10 cellular contexts compared by ENCODE assay signal in genomic region chr9:120610975-120611689, GRCh38. TPM values are rescaled to one million over a fixed set of nuclear protein-coding genes. Genes with fewer than 3 reads are reported as not detected.
DNase-seq lines count a peak whose midpoint lies in the region; ATAC-seq, FAIRE-seq and TF ChIP-seq lines count a peak whose summit lies in the region.
"Had no signal": no experiment of that assay in that cellular context is flagged by ENCODE, and none has a peak within 500 bp of the region (broad histone marks: within the 10 kb centered on the region; RNA-seq: fewer than 3 reads in every experiment).

No MANE protein-coding gene starts in this region.

- RAD21 ChIA-PET in GM12878 (lab: Charles Lee; ENCODE audit: unreplicated experiment), result no interaction called here

- peak; percentile 32 for TF ChIP-seq CTCF in GM06990 (IDR thresholded peaks at IDR 0.05; ENCODE audit: insufficient read depth, low read length, poor library complexity, severe bottlenecking)
- TF ChIP-seq CTCF in GM12878 (IDR thresholded peaks at IDR 0.05 in 2 of 3, conservative IDR thresholded peaks at IDR 0.05 in 1 of 3; ENCODE audit: control insufficient read depth in 2 of 3, extremely low read depth in 1 of 3, insufficient read depth in 1 of 3, low read depth in 3 of 3, low read length in 3 of 3), result peak in 2 of 3 experiments; percentile 13 to 15; a peak in 1 of 6 replicates
- TF ChIP-seq CTCF in lower lobe of right lung (IDR thresholded peaks at IDR 0.05), result peak; percentile 12
- TF ChIP-seq CTCF in adrenal gland (IDR thresholded peaks at IDR 0.05), result peak in 2 of 6 experiments; percentile 17 to 24

- H3K4me3 ChIP-seq in GM06990 (replicated peaks; ENCODE audit: low read depth, low read length), result no peak overlapping the region
- H3K4me3 ChIP-seq in GM12878, result no peak overlapping the region
- no peak overlapping the region for H3K4me3 ChIP-seq in lower lobe of right lung
- no peak overlapping the region for H3K4me3 ChIP-seq in adrenal gland

- H3K36me3 ChIP-seq in GM06990 (ENCODE audit: control insufficient read depth, insufficient read depth, low read length) (no peaks in the 10 kb centered on the region), GM12878 (ENCODE audit: control insufficient read depth in 2 of 2, insufficient read depth in 2 of 2, low read length in 1 of 2) (no peaks in the 10 kb centered on the region), lower lobe of right lung (peaks cover 43% of the 10 kb centered on the region), adrenal gland (replicated peaks in 1 of 2) (no peaks in the 10 kb centered on the region)

- no peak overlapping the region for H3K9ac ChIP-seq in GM12878 (ENCODE audit: control insufficient read depth, insufficient read depth, low read length)

- no peaks in the 10 kb centered on the region for H3K79me2 ChIP-seq in GM12878 (ENCODE audit: control insufficient read depth, insufficient read depth, low read length)

- TF ChIP-seq RAD21 in GM12878 (IDR thresholded peaks at IDR 0.05; ENCODE audit: insufficient read depth, low read depth, low read length), result no peak

- no peak for FAIRE-seq in GM12878 (lab: Jason Lieb, UNC)

- POLR2A ChIA-PET in GM12878 (lab: Charles Lee), result interaction anchor here (0.6 kb wide), 1 partner anchor 221 kb away, joined by 5 read pairs; no protein-coding TSS in a partner anchor

- ATAC-seq in GM12878 (peak; percentile 73), lower lobe of right lung (no peak), GM18858 (IDR thresholded peaks at IDR 0.05; ENCODE audit: unreplicated experiment) (no peak)
- ATAC-seq: T-helper 17 cell had no signal

- SMC1A ChIA-PET in GM12878 (lab: Charles Lee; ENCODE audit: uncharacterized antibody, unreplicated experiment), result interaction anchor here (1.6 kb wide), 1 partner anchor 111 kb away, joined by 3 read pairs; no protein-coding TSS in a partner anchor

- BruUV-seq in GM12878 (replicated peaks; lab: Mats Ljungman, UMichigan), result no TSS peak

- no peak for DNase-seq in GM06990 (ENCODE audit: extremely low read depth, insufficient read length)
- DNase-seq in LHCN-M2 (ENCODE audit: low read depth), result peak; percentile 36
- DNase-seq in GM12878 (ENCODE audit: low read depth, low spot score), result no peak
- DNase-seq in lower lobe of right lung, result no peak
- DNase-seq in NCI-H510A treated with DMSO at 0.1 percent for 48 hours (lab: John Stamatoyannopoulos, UW), result no peak
- DNase-seq in cerebellar cortex (ENCODE audit: low spot score), result no peak
- DNase-seq in adrenal gland, result no peak
- DNase-seq: NCI-H1417 treated with DMSO at 0.1 percent for 48 hours, T-helper 17 cell had no signal

- no peaks in the 10 kb centered on the region for H4K20me1 ChIP-seq in GM12878 (ENCODE audit: control insufficient read depth, insufficient read depth)

- no peak for TF ChIP-seq EP300 in GM12878 (IDR thresholded peaks at IDR 0.05; ENCODE audit: borderline replicate concordance in 1 of 2, control insufficient read depth in 1 of 2, low read depth in 2 of 2, low read length in 2 of 2)

- in situ Hi-C loops in GM12878 (cut with MboI), result no loop called here

- no peak overlapping the region for H3K4me2 ChIP-seq in GM12878 (ENCODE audit: control insufficient read depth, insufficient read depth)

- TF ChIP-seq POLR2A in GM12878 (IDR thresholded peaks at IDR 0.05; ENCODE audit: low read depth, low read length) (no peak), adrenal gland (IDR thresholded peaks at IDR 0.05) (no peak)

- CTCF ChIA-PET in GM12878 (lab: Yijun Ruan, JAX), result interaction anchor here (1.2 to 3.1 kb wide), 3 partner anchors 9 to 11 kb away, joined by 5 to 13 read pairs (median 6); no protein-coding TSS in a partner anchor

- intact Hi-C loops in GM12878 (cut with micrococcal nuclease; ENCODE audit: unreplicated experiment), result no loop called here
- intact Hi-C loops in lower lobe of right lung (cut with DNase I), result no loop called here
- intact Hi-C loops in adrenal gland (cut with DNase I), result no loop called here

- no peaks in the 10 kb centered on the region for H3K27me3 ChIP-seq in GM06990 (replicated peaks; ENCODE audit: control insufficient read depth, insufficient read depth, low read length)
- H3K27me3 ChIP-seq in GM12878 (replicated peaks in 1 of 2; ENCODE audit: control insufficient read depth in 2 of 2, insufficient read depth in 2 of 2, low read length in 1 of 2), result no peaks in the 10 kb centered on the region
- no peaks in the 10 kb centered on the region for H3K27me3 ChIP-seq in lower lobe of right lung (ENCODE audit: low read depth)
- H3K27me3 ChIP-seq in adrenal gland, result no peaks in the 10 kb centered on the region

- no peaks in the 10 kb centered on the region for H3K9me3 ChIP-seq in GM12878 (replicated peaks; ENCODE audit: control insufficient read depth, insufficient read depth, low read length)
- H3K9me3 ChIP-seq in lower lobe of right lung, result no peaks in the 10 kb centered on the region
- no peaks in the 10 kb centered on the region for H3K9me3 ChIP-seq in adrenal gland (replicated peaks in 1 of 3)

- H3K4me1 ChIP-seq in GM12878 (ENCODE audit: control insufficient read depth, insufficient read depth, low read length), result no peaks in the 10 kb centered on the region
- no peaks in the 10 kb centered on the region for H3K4me1 ChIP-seq in lower lobe of right lung
- H3K4me1 ChIP-seq in adrenal gland (replicated peaks in 1 of 2), result no peaks in the 10 kb centered on the region

- H2AFZ ChIP-seq in GM12878 (ENCODE audit: control insufficient read depth, low read depth, low read length), result no peak overlapping the region

- H3K27ac ChIP-seq in GM12878 (ENCODE audit: control insufficient read depth, insufficient read depth) (no peak overlapping the region), lower lobe of right lung (no peak overlapping the region), adrenal gland (no peak overlapping the region)

TF ChIP-seq in GM12878, 131 proteins besides CTCF, POLR2A, EP300 and RAD21 (continues in another document):
- no peak for TF ChIP-seq PAX5 (IDR thresholded peaks at IDR 0.05; ENCODE audit: borderline replicate concordance, low read depth, low read length)
- no peak for TF ChIP-seq NFYA (IDR thresholded peaks at IDR 0.05; ENCODE audit: borderline replicate concordance, low read depth, low read length)
- no peak for TF ChIP-seq TCF12 (IDR thresholded peaks at IDR 0.05; ENCODE audit: low read depth, low read length)
- TF ChIP-seq CHD4 (IDR thresholded peaks at IDR 0.05), result no peak
- TF ChIP-seq SREBF1 (IDR thresholded peaks at IDR 0.05; ENCODE audit: low read length), result no peak
- TF ChIP-seq SIX5 (IDR thresholded peaks at IDR 0.05; ENCODE audit: low read depth, low read length, severe bottlenecking), result no peak
- no peak for TF ChIP-seq WRNIP1 (IDR thresholded peaks at IDR 0.05; ENCODE audit: borderline replicate concordance, low read depth, low read length)
- TF ChIP-seq LARP7 (IDR thresholded peaks at IDR 0.05), result no peak
- TF ChIP-seq CBX3 (IDR thresholded peaks at IDR 0.05; ENCODE audit: borderline replicate concordance, low read depth), result no peak
- TF ChIP-seq, protein P1, sequence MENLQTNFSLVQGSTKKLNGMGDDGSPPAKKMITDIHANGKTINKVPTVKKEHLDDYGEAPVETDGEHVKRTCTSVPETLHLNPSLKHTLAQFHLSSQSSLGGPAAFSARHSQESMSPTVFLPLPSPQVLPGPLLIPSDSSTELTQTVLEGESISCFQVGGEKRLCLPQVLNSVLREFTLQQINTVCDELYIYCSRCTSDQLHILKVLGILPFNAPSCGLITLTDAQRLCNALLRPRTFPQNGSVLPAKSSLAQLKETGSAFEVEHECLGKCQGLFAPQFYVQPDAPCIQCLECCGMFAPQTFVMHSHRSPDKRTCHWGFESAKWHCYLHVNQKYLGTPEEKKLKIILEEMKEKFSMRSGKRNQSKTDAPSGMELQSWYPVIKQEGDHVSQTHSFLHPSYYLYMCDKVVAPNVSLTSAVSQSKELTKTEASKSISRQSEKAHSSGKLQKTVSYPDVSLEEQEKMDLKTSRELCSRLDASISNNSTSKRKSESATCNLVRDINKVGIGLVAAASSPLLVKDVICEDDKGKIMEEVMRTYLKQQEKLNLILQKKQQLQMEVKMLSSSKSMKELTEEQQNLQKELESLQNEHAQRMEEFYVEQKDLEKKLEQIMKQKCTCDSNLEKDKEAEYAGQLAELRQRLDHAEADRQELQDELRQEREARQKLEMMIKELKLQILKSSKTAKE (IDR thresholded peaks at IDR 0.05; ENCODE audit: low read depth, poor library complexity, severe bottlenecking), result no peak
- no peak for TF ChIP-seq ZNF274 (IDR thresholded peaks at IDR 0.05; ENCODE audit: insufficient read depth, insufficient read length)
- TF ChIP-seq MYB (IDR thresholded peaks at IDR 0.05; ENCODE audit: borderline replicate concordance, low read depth, low read length), result no peak
- TF ChIP-seq CREM (IDR thresholded peaks at IDR 0.05; ENCODE audit: low read depth), result no peak
- no peak for TF ChIP-seq ESRRA (IDR thresholded peaks at IDR 0.05; ENCODE audit: low read length)
- TF ChIP-seq JUNB (IDR thresholded peaks at IDR 0.05), result no peak

RNA-seq across cellular contexts. Expression of gene CDK5RAP2, which starts 31.2 kb away (rescaled TPM):
- 42.7 and 44.8 TPM in 2 replicates for total RNA-seq in LHCN-M2 (2014; rRNA removed)
- polyA plus RNA-seq in LHCN-M2 (2012), result 30.5 TPM
- 128 and 132 TPM in 2 replicates for total RNA-seq in GM12878 (2013; cell fraction: nucleolus; rRNA removed)
- total RNA-seq in GM12878 (2014; rRNA removed), result 29.6 and 36.5 TPM in 2 replicates
- total RNA-seq in GM12878 (2014; rRNA removed; fragmentation: Illumina TruSeq; extraction: Trizol), result 35.8 and 36.2 TPM in 2 replicates
- total RNA-seq in GM12878 (2021), result 52.5 and 53.5 TPM in 2 replicates
- 20.3 TPM for polyA plus RNA-seq in GM12878 (2011; ENCODE audit: low read depth)
- polyA plus RNA-seq in GM12878 (2011; rRNA removed), result 28.5 and 32.1 TPM in 2 replicates
- polyA plus RNA-seq in GM12878 (2011; cell fraction: cytosol; rRNA removed), result 22.4 and 26.4 TPM in 2 replicates
- 93.8 and 104 TPM in 2 replicates for polyA plus RNA-seq in GM12878 (2011; cell fraction: nucleus; rRNA removed)
- polyA plus RNA-seq in GM12878 (2012), result 26.6 and 28.9 TPM in 2 replicates
- 41.8 and 48.1 TPM in 2 replicates for polyA plus RNA-seq in GM12878 (2014; fragmentation: Illumina TruSeq; extraction: Trizol)
- 10 to 100 TPM; 16.2 to 16.8 TPM for polyA plus RNA-seq in GM12878 (2014; fragmentation: Nextera tagmentation; extraction: Ambion mirVana)
- polyA plus RNA-seq in GM12878 (2014; rRNA removed), result 37.7 and 41.3 TPM in 2 replicates
- 10 to 100 TPM; 27.4 to 32.9 TPM for polyA plus RNA-seq in GM12878 (2016; fragmentation: Nextera tagmentation; extraction: Ambion mirVana)
- polyA minus RNA-seq in GM12878 (2011; rRNA and poly(A)+ RNA removed), result 44.3 and 51.4 TPM in 2 replicates
- polyA minus RNA-seq in GM12878 (2011; cell fraction: cytosol; rRNA and poly(A)+ RNA removed), result 14.0 and 16.8 TPM in 2 replicates
- 62.7 and 97.2 TPM in 2 replicates for polyA minus RNA-seq in GM12878 (2011; cell fraction: nucleus; rRNA and poly(A)+ RNA removed)
- total RNA-seq in lower lobe of right lung, result 54.7 TPM
- 10 to 100 TPM; 28.7 to 53.0 (median 42.5) TPM for total RNA-seq in adrenal gland
- polyA plus RNA-seq in adrenal gland, result 10 to 100 TPM; 26.0 to 41.9 (median 40.8) TPM
